Comparison of ENCODE assay signal across 8 cellular contexts in genomic region chr16:12095275-12096161, GRCh38.
DNase-seq lines count a peak whose midpoint lies in the region; ATAC-seq, FAIRE-seq and TF ChIP-seq lines count a peak whose summit lies in the region.

No MANE protein-coding gene starts in this region.

- no peak for FAIRE-seq in H54 (lab: Jason Lieb, UNC)

- DNase-seq in AG08396 (ENCODE audit: low spot score) (peak; percentile 63), H54 (ENCODE audit: insufficient read length, low spot score) (peak; percentile 59), NCI-H82 (lab: John Stamatoyannopoulos, UW) (peak; percentile 76), mucosa of descending colon (peak in 2 of 3 donors; percentile 72 to 78)
- DNase-seq in activated CD8-positive, alpha-beta memory T cell treated with anti-CD3 and anti-CD28 coated beads for 48 hours (ENCODE audit: low read depth in 2 of 3, low spot score in 2 of 3) = peak in 2 of 3 experiments; percentile 50 to 63
- DNase-seq in stimulated activated CD8-positive, alpha-beta memory T cell treated with anti-CD3 and anti-CD28 coated beads, Interleukin-7, amount 100 ng/mL, for 1 hour (ENCODE audit: low read depth in 2 of 2) = peak; percentile 18 to 52

- H3K4me3 ChIP-seq in endocrine pancreas (ENCODE audit: control insufficient read depth, insufficient read depth, low read length) (peak overlapping the region; percentile 39), mucosa of descending colon (no peak overlapping the region)

- peaks cover 4% of the 10 kb centered on the region for H3K4me1 ChIP-seq in endocrine pancreas (ENCODE audit: control insufficient read depth, insufficient read depth, low read length)
- peaks cover 15% of the 10 kb centered on the region for H3K4me1 ChIP-seq in mucosa of descending colon (ENCODE audit: low read depth)

- no peak for TF ChIP-seq POLR2A in H54 (IDR thresholded peaks at IDR 0.05; ENCODE audit: low read depth, low read length)

- intact Hi-C loops in mucosa of descending colon (cut with DNase I, micrococcal nuclease) = loop anchor here (5.0 to 10.0 kb wide), 4 partner anchors 129 to 1359 kb away; no protein-coding TSS in a partner anchor

- H3K36me3 ChIP-seq in endocrine pancreas (ENCODE audit: control insufficient read depth, insufficient read depth, low read length) (no peaks in the 10 kb centered on the region), mucosa of descending colon (ENCODE audit: low read depth) (no peaks in the 10 kb centered on the region)

- H3K9ac ChIP-seq in endocrine pancreas (ENCODE audit: control insufficient read depth, insufficient read depth, low read length) = no peak overlapping the region

- peak; percentile 73 for TF ChIP-seq CTCF in mucosa of descending colon (IDR thresholded peaks at IDR 0.05)

- ATAC-seq in mucosa of descending colon (peak; percentile 60), GM18868 (IDR thresholded peaks at IDR 0.05; ENCODE audit: unreplicated experiment) (no peak)

- H3K9me3 ChIP-seq in endocrine pancreas (ENCODE audit: control insufficient read depth, low read length) (no peaks in the 10 kb centered on the region), mucosa of descending colon (no peaks in the 10 kb centered on the region)

- H3K27me3 ChIP-seq in endocrine pancreas (ENCODE audit: control insufficient read depth, insufficient read depth, low read length) = no peaks in the 10 kb centered on the region
